In the genomic region with DNA sequence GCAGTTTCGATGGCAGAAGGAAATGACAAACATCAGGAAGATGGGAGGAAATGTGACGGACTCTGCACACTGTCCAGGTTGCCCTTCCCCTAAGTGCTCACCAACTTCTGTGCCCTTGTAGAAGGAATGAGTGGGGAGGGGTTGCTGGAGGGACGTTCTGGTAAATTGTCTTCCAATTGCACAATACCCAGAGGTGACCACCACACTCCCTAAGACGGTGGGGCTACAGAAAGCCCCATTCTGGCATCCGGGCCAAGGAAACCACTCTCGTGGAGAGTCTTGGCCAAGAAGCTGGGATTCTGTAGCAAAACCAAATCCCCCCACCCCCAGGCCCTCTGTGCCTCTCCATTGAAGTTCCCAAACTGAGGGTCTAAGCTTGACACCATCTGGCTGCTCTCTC, we compare ENCODE assay signal across 1 cellular context.
TF ChIP-seq lines count a peak whose summit lies in the region.

No MANE protein-coding gene starts in this region.

TF ChIP-seq in IMR-90, 13 proteins besides CTCF, POLR2A, EP300 and RAD21 (continued from another document):
- TF ChIP-seq MXI1 (IDR thresholded peaks at IDR 0.05; ENCODE audit: borderline replicate concordance, low read depth, low read length) = no peak
- TF ChIP-seq RCOR1 (IDR thresholded peaks at IDR 0.05; ENCODE audit: insufficient replicate concordance, low read length) = no peak
- TF ChIP-seq NFE2L2 (IDR thresholded peaks at IDR 0.05; ENCODE audit: low read depth, low read length) = no peak
- TF ChIP-seq, protein P1, sequence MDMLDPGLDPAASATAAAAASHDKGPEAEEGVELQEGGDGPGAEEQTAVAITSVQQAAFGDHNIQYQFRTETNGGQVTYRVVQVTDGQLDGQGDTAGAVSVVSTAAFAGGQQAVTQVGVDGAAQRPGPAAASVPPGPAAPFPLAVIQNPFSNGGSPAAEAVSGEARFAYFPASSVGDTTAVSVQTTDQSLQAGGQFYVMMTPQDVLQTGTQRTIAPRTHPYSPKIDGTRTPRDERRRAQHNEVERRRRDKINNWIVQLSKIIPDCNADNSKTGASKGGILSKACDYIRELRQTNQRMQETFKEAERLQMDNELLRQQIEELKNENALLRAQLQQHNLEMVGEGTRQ (IDR thresholded peaks at IDR 0.05; ENCODE audit: low read depth, low read length) = no peak
- TF ChIP-seq MAZ (IDR thresholded peaks at IDR 0.05; ENCODE audit: borderline replicate concordance, low read depth, low read length) = no peak
- no peak for TF ChIP-seq CHD1 (IDR thresholded peaks at IDR 0.05; ENCODE audit: low read depth, low read length)
- no peak for TF ChIP-seq BHLHE40 (IDR thresholded peaks at IDR 0.05; ENCODE audit: low read depth, low read length)
